In genomic region chr16:4888428-4889135, GRCh38 we compare ENCODE assay signal across 24 cellular contexts. TPM values are rescaled to one million over a fixed set of nuclear protein-coding genes. Genes with fewer than 3 reads are reported as not detected.
DNase-seq lines count a peak whose midpoint lies in the region; ATAC-seq and TF ChIP-seq lines count a peak whose summit lies in the region.
"Had no signal": no experiment of that assay in that cellular context is flagged by ENCODE, and none has a peak within 500 bp of the region (broad histone marks: within the 10 kb centered on the region; RNA-seq: fewer than 3 reads in every experiment).

No MANE protein-coding gene starts in this region.

- in situ Hi-C loops in G401 (cut with HindIII; ENCODE audit: low sequenced_read_pairs) = no loop called here

- H3K4me1 Mint-ChIP-seq in neural crest cell = no peaks in the 10 kb centered on the region
- H3K4me1 Mint-ChIP-seq: activated naive CD8-positive, alpha-beta T cell treated with anti-CD3 and anti-CD28 coated beads for 36 hours; memory B cell had no signal

- TF ChIP-seq EP300 in Ishikawa (IDR thresholded peaks at IDR 0.05; ENCODE audit: borderline replicate concordance) = no peak

- ATAC-seq in HG02571 (IDR thresholded peaks at IDR 0.05; ENCODE audit: unreplicated experiment) = no peak
- ATAC-seq: SK-N-SH treated with all-trans-retinoic acid at 6 μM for 48 hours, upper lobe of right lung had no signal

- TF ChIP-seq RAD21 in Ishikawa (IDR thresholded peaks at IDR 0.05; ENCODE audit: low read depth) = no peak

- peaks cover 11% of the 10 kb centered on the region for H3K36me3 Mint-ChIP-seq in neural crest cell (ENCODE audit: low read depth)

- no peak for TF ChIP-seq CTCF in neural crest cell (conservative IDR thresholded peaks at IDR 0.05)

- H3K27ac Mint-ChIP-seq in neural crest cell (ENCODE audit: unreplicated experiment) = peak overlapping the region; percentile 57
- H3K27ac Mint-ChIP-seq: activated naive CD8-positive, alpha-beta T cell treated with anti-CD3 and anti-CD28 coated beads for 36 hours; memory B cell; T-helper 1 cell treated with Interleukin-12 subunit alpha and Interleukin-12 subunit beta and Interleukin-4 antibody, amounts not matched to agents 30 μg/mL and 1 μg/mL, for 36 hours had no signal

- no peaks in the 10 kb centered on the region for H3K9me3 Mint-ChIP-seq in neural crest cell
- H3K9me3 Mint-ChIP-seq: activated naive CD8-positive, alpha-beta T cell treated with anti-CD3 and anti-CD28 coated beads for 36 hours; memory B cell; T-helper 1 cell treated with Interleukin-12 subunit alpha and Interleukin-12 subunit beta and Interleukin-4 antibody, amounts not matched to agents 30 μg/mL and 1 μg/mL, for 36 hours had no signal

- DNase-seq in G401 (ENCODE audit: low spot score) (peak; percentile 28), cerebellum (ENCODE audit: low spot score) (peak; percentile 18), neural crest cell (ENCODE audit: low read depth, low spot score) (no peak), NCI-H128 (lab: John Stamatoyannopoulos, UW; ENCODE audit: unreplicated experiment) (no peak), NCI-H2196 treated with DMSO at 0.1 percent for 48 hours (lab: John Stamatoyannopoulos, UW; ENCODE audit: unreplicated experiment) (no peak), GDM1 (lab: John Stamatoyannopoulos, UW) (no peak)
- DNase-seq: activated effector memory CD4-positive, alpha-beta T cell treated with Interleukin-2 at 50 U/mL for 16 hours; activated naive CD8-positive, alpha-beta T cell treated with anti-CD3 and anti-CD28 coated beads for 36 hours; cortex of kidney; DMS79 treated with DMSO at 0.1 percent for 48 hours; effector memory CD4-positive, alpha-beta T cell; erythroblast; NCI-H1092; NCI-H1930; NCI-H524 treated with DMSO at 0.1 percent for 48 hours; Right ventricle myocardium superior; stimulated activated CD4-positive, alpha-beta T cell treated with anti-CD3 and anti-CD28 coated beads, Interleukin-15, amount 100 ng/mL, for 24 hours; stimulated activated naive CD4-positive, alpha-beta T cell; upper lobe of right lung had no signal

- H3K27me3 Mint-ChIP-seq in neural crest cell (ENCODE audit: low read depth) = no peaks in the 10 kb centered on the region
- H3K27me3 Mint-ChIP-seq: activated naive CD8-positive, alpha-beta T cell treated with anti-CD3 and anti-CD28 coated beads for 36 hours; memory B cell had no signal

- no peak overlapping the region for H3K4me3 Mint-ChIP-seq in neural crest cell
- H3K4me3 Mint-ChIP-seq: activated naive CD8-positive, alpha-beta T cell treated with anti-CD3 and anti-CD28 coated beads for 36 hours; memory B cell; T-helper 1 cell treated with Interleukin-12 subunit alpha and Interleukin-12 subunit beta and Interleukin-4 antibody, amounts not matched to agents 30 μg/mL and 1 μg/mL, for 36 hours had no signal

TF ChIP-seq in Ishikawa, 13 proteins besides CTCF, POLR2A, EP300 and RAD21:
- TF ChIP-seq TCF12 (IDR thresholded peaks at IDR 0.05; ENCODE audit: low read depth) = 0 out of 2 replicates have a peak, but pooled peaks have one; percentile 20
- TF ChIP-seq MAX (IDR thresholded peaks at IDR 0.05) = 0 out of 2 replicates have a peak, but pooled peaks have one; percentile 26
- TF ChIP-seq NFIC (IDR thresholded peaks at IDR 0.05) = peak; percentile 60; the same call in 1 of the 2 replicates
- TF ChIP-seq CREB1 (IDR thresholded peaks at IDR 0.05; ENCODE audit: low read depth) = no peak

RNA-seq across cellular contexts. Expression of gene UBN1, which starts 41.3 kb away (rescaled TPM):
- 22.6 and 24.7 TPM in 2 replicates for total RNA-seq in G401 (2014; rRNA removed; shearing (Covaris generic))
- total RNA-seq in cerebellum (18.1 TPM), neural crest cell (44.2 and 49.6 TPM in 2 replicates)

RNA-seq across cellular contexts. Expression of gene GLYR1, which starts 41.5 kb away (rescaled TPM):
- 79.9 and 82.0 TPM in 2 replicates for total RNA-seq in G401 (2014; rRNA removed; shearing (Covaris generic))
- total RNA-seq in cerebellum (55.9 TPM), neural crest cell (133 and 137 TPM in 2 replicates)

RNA-seq across cellular contexts. Expression of gene PPL, which starts 48.4 kb away (rescaled TPM):
- 33.2 and 41.0 TPM in 2 replicates for total RNA-seq in G401 (2014; rRNA removed; shearing (Covaris generic))
- 3.3 TPM for total RNA-seq in cerebellum
- total RNA-seq in neural crest cell = 0.16 and 0.26 TPM in 2 replicates
- total RNA-seq: activated naive CD8-positive, alpha-beta T cell treated with anti-CD3 and anti-CD28 coated beads for 36 hours had no signal

Comparison
In these comparisons a context has a peak if more than half of its experiments do, and no peak if none do; other contexts are left out.
1. DNase-seq: peak in G401 (single experiment) and cerebellum (single experiment); none in neural crest cell (single experiment), NCI-H128 (single experiment), NCI-H2196 treated with DMSO at 0.1 percent for 48 hours (single experiment) and GDM1 (single experiment).